In the genomic region with DNA sequence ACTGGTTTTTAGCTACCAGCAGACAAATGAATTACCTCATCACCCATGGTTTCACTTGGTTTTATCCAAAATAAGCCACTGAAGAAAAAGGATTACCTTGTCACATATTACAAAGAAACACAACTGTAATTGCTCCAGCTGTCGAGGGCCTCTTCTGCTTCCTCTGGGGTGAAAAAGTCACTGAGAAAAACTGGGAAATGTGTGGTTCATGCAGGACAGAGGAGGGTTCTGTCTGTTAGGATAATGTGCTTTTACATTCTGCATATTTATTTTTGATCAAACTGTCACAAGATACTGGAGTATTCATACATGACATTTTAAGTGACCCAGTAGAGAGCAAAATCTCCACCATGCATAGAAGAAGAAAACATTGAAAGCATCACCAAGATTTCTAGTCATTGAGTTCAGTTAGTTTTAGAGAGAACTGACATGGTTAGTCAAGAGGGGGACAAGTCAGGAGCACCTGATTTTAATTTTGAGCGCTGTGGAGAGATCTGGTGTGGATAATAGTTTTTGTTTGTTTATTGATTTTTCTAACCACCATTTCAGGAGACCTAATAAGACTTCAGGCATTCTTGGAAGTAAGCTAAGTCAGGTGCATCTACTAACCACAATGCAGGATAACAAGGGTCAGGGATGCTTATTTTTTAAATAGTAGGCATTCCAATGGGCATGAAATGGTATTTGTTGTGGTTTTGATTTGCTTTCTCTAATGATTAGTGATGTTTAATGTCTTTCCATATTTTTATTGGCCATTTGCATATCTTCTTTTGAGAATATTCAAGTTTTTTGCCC, we compare ENCODE assay signal across 32 cellular contexts.
"Had no signal": no experiment of that assay in that cellular context is flagged by ENCODE, and none has a peak within 500 bp of the region (broad histone marks: within the 10 kb centered on the region; RNA-seq: fewer than 3 reads in every experiment).

No MANE protein-coding gene starts in this region.

- ATAC-seq: activated CD8-positive, alpha-beta T cell treated with anti-CD3 and anti-CD28 coated beads for 36 hours; activated T-cell treated with anti-CD3 and anti-CD28 coated beads, Interleukin-2, amount 50 U/mL, for 4 hours; activated T-helper 17 cell treated with anti-CD3 and anti-CD28 coated beads, Interleukin-2, amount 50 U/mL, for 72 hours; esophagus mucosa; heart right ventricle; left lung; lower lobe of right lung; natural killer cell treated with Interleukin-12 subunit alpha and Interleukin-12 subunit beta and Interleukin-15 and Interleukin-18, amount 100 ng/mL, for 72 hours; pancreas; sciatic nerve; stimulated activated naive B cell treated with anti-CD40 and anti-IgM and Interleukin-4, amounts not matched to agents 10 μg/mL and 1 μg/mL and 100 μg/mL, for 72 hours had no signal

- H3K27me3 ChIP-seq: breast epithelium, heart right ventricle, left lung, pancreas, suprapubic skin, transverse colon, uterus had no signal

- H3K4me1 Mint-ChIP-seq: activated B cell treated with CpG ODN at 0.5 μM for 24 hours; activated T-helper 17 cell treated with anti-CD3 and anti-CD28 coated beads, Interleukin-2, amount 50 U/mL, for 72 hours; endodermal cell; stimulated activated naive B cell treated with anti-CD40 and anti-IgM and Interleukin-4, amounts not matched to agents 10 μg/mL and 1 μg/mL and 100 μg/mL, for 72 hours had no signal

- H3K27me3 Mint-ChIP-seq: activated T-helper 17 cell treated with anti-CD3 and anti-CD28 coated beads, Interleukin-2, amount 50 U/mL, for 72 hours; dendritic cell treated with granulocyte-macrophage colony-stimulating factor and Interleukin-4, amounts not matched to agents 40 ng/mL and 50 ng/mL, for 4 days had no signal

- H3K27ac ChIP-seq: breast epithelium, heart right ventricle, left lung, lower lobe of right lung, pancreas, prostate gland, suprapubic skin, transverse colon, uterus had no signal

- H3K36me3 ChIP-seq: breast epithelium, left lung, lower lobe of right lung, pancreas, prostate gland, suprapubic skin, transverse colon, uterus had no signal

- H3K9me3 ChIP-seq: breast epithelium, heart right ventricle, left lung, lower lobe of right lung, pancreas, prostate gland, suprapubic skin, transverse colon, uterus had no signal

- H3K27ac Mint-ChIP-seq: activated B cell treated with CpG ODN at 0.5 μM for 24 hours; activated CD8-positive, alpha-beta T cell treated with anti-CD3 and anti-CD28 coated beads for 36 hours; activated T-helper 17 cell treated with anti-CD3 and anti-CD28 coated beads, Interleukin-2, amount 50 U/mL, for 72 hours; dendritic cell treated with granulocyte-macrophage colony-stimulating factor and Interleukin-4, amounts not matched to agents 40 ng/mL and 50 ng/mL, for 4 days; endodermal cell; natural killer cell treated with Interleukin-12 subunit alpha and Interleukin-12 subunit beta and Interleukin-15 and Interleukin-18, amount 100 ng/mL, for 72 hours; stimulated activated naive B cell treated with anti-CD40 and anti-IgM and Interleukin-4, amounts not matched to agents 10 μg/mL and 1 μg/mL and 100 μg/mL, for 72 hours had no signal

- H3K36me3 Mint-ChIP-seq: natural killer cell treated with Interleukin-12 subunit alpha and Interleukin-12 subunit beta and Interleukin-15 and Interleukin-18, amount 100 ng/mL, for 72 hours; stimulated activated naive B cell treated with anti-CD40 and anti-IgM and Interleukin-4, amounts not matched to agents 10 μg/mL and 1 μg/mL and 100 μg/mL, for 72 hours had no signal

- DNase-seq: activated B cell treated with CpG ODN at 0.5 μM for 24 hours; activated CD4-positive, alpha-beta T cell treated with anti-CD3 and anti-CD28 coated beads, Interleukin-2, amount 50 U/mL, for 1 hour; activated CD8-positive, alpha-beta T cell treated with anti-CD3 and anti-CD28 coated beads for 36 hours; activated gamma-delta T cell treated with Interleukin-2 at 50 U/mL for 16 hours; activated naive CD4-positive, alpha-beta T cell treated with anti-CD3 and anti-CD28 coated beads, Interleukin-2, amount 50 U/mL, for 16 hours; activated T-cell treated with anti-CD3 and anti-CD28 coated beads, Interleukin-2, amount 50 U/mL, for 4 hours; amygdala; central memory CD4-positive, alpha-beta T cell; endodermal cell; foreskin fibroblast; heart right ventricle; kidney glomerular epithelial cell; left lung; lower lobe of right lung; mesenchymal stem cell; pancreas; retina; small intestine; stimulated activated CD4-positive, alpha-beta T cell treated with anti-CD3 and anti-CD28 coated beads, Interleukin-4, amount 100 ng/mL, for 4 hours; stimulated activated CD8-positive, alpha-beta memory T cell treated with anti-CD3 and anti-CD28 coated beads, Interleukin-4, amount 100 ng/mL, for 48 hours; stimulated activated naive B cell treated with anti-CD40 and anti-IgM and Interleukin-4, amounts not matched to agents 10 μg/mL and 1 μg/mL and 100 μg/mL, for 72 hours; T-helper 2 cell; transverse colon; uterus had no signal

- H3K4me1 ChIP-seq: breast epithelium, left lung, lower lobe of right lung, pancreas, prostate gland, suprapubic skin, uterus had no signal

- H3K9me3 Mint-ChIP-seq: activated B cell treated with CpG ODN at 0.5 μM for 24 hours; activated CD8-positive, alpha-beta T cell treated with anti-CD3 and anti-CD28 coated beads for 36 hours; activated T-cell treated with anti-CD3 and anti-CD28 coated beads, Interleukin-2, amount 50 U/mL, for 4 hours; activated T-helper 17 cell treated with anti-CD3 and anti-CD28 coated beads, Interleukin-2, amount 50 U/mL, for 72 hours; dendritic cell treated with granulocyte-macrophage colony-stimulating factor and Interleukin-4, amounts not matched to agents 40 ng/mL and 50 ng/mL, for 4 days; endodermal cell; natural killer cell treated with Interleukin-12 subunit alpha and Interleukin-12 subunit beta and Interleukin-15 and Interleukin-18, amount 100 ng/mL, for 72 hours; stimulated activated naive B cell treated with anti-CD40 and anti-IgM and Interleukin-4, amounts not matched to agents 10 μg/mL and 1 μg/mL and 100 μg/mL, for 72 hours had no signal

- H3K4me3 ChIP-seq: breast epithelium, heart right ventricle, left lung, lower lobe of right lung, pancreas, prostate gland, suprapubic skin, transverse colon, uterus had no signal

- H3K4me3 Mint-ChIP-seq: activated B cell treated with CpG ODN at 0.5 μM for 24 hours; activated CD8-positive, alpha-beta T cell treated with anti-CD3 and anti-CD28 coated beads for 36 hours; activated T-cell treated with anti-CD3 and anti-CD28 coated beads, Interleukin-2, amount 50 U/mL, for 4 hours; activated T-helper 17 cell treated with anti-CD3 and anti-CD28 coated beads, Interleukin-2, amount 50 U/mL, for 72 hours; dendritic cell treated with granulocyte-macrophage colony-stimulating factor and Interleukin-4, amounts not matched to agents 40 ng/mL and 50 ng/mL, for 4 days; endodermal cell; natural killer cell treated with Interleukin-12 subunit alpha and Interleukin-12 subunit beta and Interleukin-15 and Interleukin-18, amount 100 ng/mL, for 72 hours; stimulated activated naive B cell treated with anti-CD40 and anti-IgM and Interleukin-4, amounts not matched to agents 10 μg/mL and 1 μg/mL and 100 μg/mL, for 72 hours had no signal
